In the genomic region with DNA sequence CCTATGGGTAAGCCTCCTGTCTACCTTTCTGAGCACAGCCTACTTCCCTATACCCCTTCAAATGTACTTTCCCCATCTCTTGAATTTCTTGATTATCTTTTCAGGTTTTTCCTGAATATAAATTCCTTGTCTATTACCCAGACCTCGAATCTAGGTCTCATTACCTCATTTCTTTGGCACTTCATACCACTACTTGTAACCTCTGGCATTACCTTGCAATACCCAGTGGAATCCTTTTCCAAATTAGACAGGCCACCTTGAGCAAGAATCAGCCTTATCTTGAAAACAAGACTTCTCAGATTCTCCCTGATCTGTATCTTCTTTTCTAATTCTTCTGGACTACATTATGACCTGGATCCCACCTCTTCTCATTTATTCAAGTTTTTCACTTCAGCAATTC, we compare ENCODE assay signal across 18 cellular contexts.
DNase-seq lines count a peak whose midpoint lies in the region; ATAC-seq and TF ChIP-seq lines count a peak whose summit lies in the region.
"Had no signal": no experiment of that assay in that cellular context is flagged by ENCODE, and none has a peak within 500 bp of the region (broad histone marks: within the 10 kb centered on the region; RNA-seq: fewer than 3 reads in every experiment).

No MANE protein-coding gene starts in this region.

- ATAC-seq in HCT116 (no peak), foreskin keratinocyte (no peak), HG03025 (IDR thresholded peaks at IDR 0.05; ENCODE audit: low FRiP score, unreplicated experiment) (no peak)

- H3K4ac ChIP-seq in mesendoderm (ENCODE audit: low read depth, low read length): no peak overlapping the region

- no TSS peak for BruUV-seq in HCT116 (replicated peaks; lab: Mats Ljungman, UMichigan)
- no TSS peak for BruUV-seq in mammary epithelial cell (replicated peaks; lab: Mats Ljungman, UMichigan)

- H4K8ac ChIP-seq in mesendoderm (ENCODE audit: low read depth, low read length): no peak overlapping the region

- TF ChIP-seq CTCF in HCT116 (IDR thresholded peaks at IDR 0.05 in 2 of 3, conservative IDR thresholded peaks at IDR 0.05 in 1 of 3; ENCODE audit: borderline replicate concordance in 1 of 3, insufficient read depth in 1 of 3, low read depth in 2 of 3, low read length in 2 of 3) (no peak), mammary epithelial cell (conservative IDR thresholded peaks at IDR 0.05 in 1 of 2, IDR thresholded peaks at IDR 0.05 in 1 of 2; ENCODE audit: extremely low read depth in 1 of 2, insufficient read depth in 1 of 2, low read depth in 1 of 2, low read length in 2 of 2) (no peak), foreskin keratinocyte (conservative IDR thresholded peaks at IDR 0.05) (no peak)

- no peak overlapping the region for H2BK5ac ChIP-seq in mesendoderm (ENCODE audit: low read length)

- no peak overlapping the region for H3K56ac ChIP-seq in mesendoderm (ENCODE audit: low read length)

- RAD21 ChIA-PET in HCT116 (lab: Charles Lee; ENCODE audit: low non-redundant PET in 1 of 2, low total read pairs in 2 of 2, uncharacterized antibody in 2 of 2, unreplicated experiment in 2 of 2): no interaction called here

- intact Hi-C loops in HCT116 (cut with micrococcal nuclease) (loop anchor here (5.0 kb wide), 1 partner anchor 162 kb away; no protein-coding TSS in a partner anchor), mammary epithelial cell (cut with micrococcal nuclease) (no loop called here)

- in situ Hi-C loops in mammary epithelial cell (cut with MboI; ENCODE audit: low sequenced_read_pairs in 2 of 2): loop anchor here (5.0 to 25.0 kb wide), 2 partner anchors 72 to 267 kb away; a partner anchor contains a TSS

- H3K79me2 ChIP-seq in HCT116 (ENCODE audit: insufficient read depth, low read length) (no peaks in the 10 kb centered on the region; the same call in 1 of the 2 replicates), mammary epithelial cell (ENCODE audit: insufficient read depth, low read length) (no peaks in the 10 kb centered on the region), mesendoderm (ENCODE audit: control insufficient read depth, insufficient read depth, low read length) (no peaks in the 10 kb centered on the region)

- H3K18ac ChIP-seq in mesendoderm (ENCODE audit: low read length): no peak overlapping the region

- H3K4me3 ChIP-seq in HCT116 (replicated peaks in 1 of 2; ENCODE audit: low read depth in 1 of 2, low read length in 2 of 2): no peak overlapping the region
- no peak overlapping the region for H3K4me3 ChIP-seq in mammary epithelial cell (replicated peaks in 1 of 3; ENCODE audit: insufficient read depth in 1 of 3, low read depth in 2 of 3, low read length in 3 of 3)
- no peak overlapping the region for H3K4me3 ChIP-seq in mesendoderm (ENCODE audit: low read length)
- H3K4me3 ChIP-seq: Peyer's patch, SJCRH30 had no signal

- H4K5ac ChIP-seq in mesendoderm (ENCODE audit: low read length): no peak overlapping the region

- POLR2A ChIA-PET in HCT116 (lab: Charles Lee): interaction anchor here (5.4 kb wide), 1 partner anchor 71 kb away, joined by 33 read pairs; no protein-coding TSS in a partner anchor

- H2BK120ac ChIP-seq in mesendoderm (ENCODE audit: low read depth, low read length): no peak overlapping the region

- WGBS in mammary epithelial cell (ENCODE audit: low coverage, missing lambda C conversion rate): 13% methylated on average over 1 of the region's 1 CpG
- WGBS in mesendoderm (ENCODE audit: extremely low coverage, insufficient coverage, low lambda C conversion rate): no CpG with 5 or more reads among the region's 1 CpG

- DNase-seq in HCT116 (ENCODE audit: low read depth, low spot score) (no peak), mammary epithelial cell (peak; percentile 29), foreskin keratinocyte (peak; percentile 42 to 78), mesendoderm (peak; percentile 19), NCI-H146 (lab: John Stamatoyannopoulos, UW) (no peak), NCI-H524 treated with DMSO at 0.1 percent for 48 hours (lab: John Stamatoyannopoulos, UW) (no peak)
- DNase-seq: DMS79, H7, HFFc6, KG1, NCI-H1105, NCI-H2029 treated with DMSO at 0.1 percent for 48 hours, NCI-H226, NCI-H510A treated with DMSO at 0.1 percent for 48 hours, NCI-H82, Peyer's patch, SJCRH30 had no signal

- H3K4me1 ChIP-seq in HCT116 (ENCODE audit: control insufficient read depth in 1 of 2, insufficient read depth in 2 of 2, low read length in 2 of 2): peaks cover 33 to 70% of the 10 kb centered on the region in 2 experiments
- H3K4me1 ChIP-seq in mammary epithelial cell (ENCODE audit: insufficient read depth, low read length): peaks cover 44% of the 10 kb centered on the region
- H3K4me1 ChIP-seq in foreskin keratinocyte: peaks cover 32% of the 10 kb centered on the region
- no peaks in the 10 kb centered on the region for H3K4me1 ChIP-seq in mesendoderm (ENCODE audit: control insufficient read depth, low read depth, low read length)
- H3K4me1 ChIP-seq: Peyer's patch, SJCRH30 had no signal

- H3K27ac ChIP-seq in HCT116 (ENCODE audit: low read depth, low read length) (peak overlapping the region; percentile 28; the same call in 1 of the 2 replicates), mammary epithelial cell (ENCODE audit: insufficient read depth, low read depth, low read length) (no peak overlapping the region), foreskin keratinocyte (peak overlapping the region; percentile 11), mesendoderm (ENCODE audit: low read depth, low read length) (no peak overlapping the region)
- H3K27ac ChIP-seq: Peyer's patch, SJCRH30 had no signal

- H3K79me1 ChIP-seq in mesendoderm (ENCODE audit: low read length): no peaks in the 10 kb centered on the region

- H4K20me1 ChIP-seq in HCT116 (ENCODE audit: insufficient read depth) (no peaks in the 10 kb centered on the region), mammary epithelial cell (ENCODE audit: insufficient read depth, low read length) (no peaks in the 10 kb centered on the region)

- no peaks in the 10 kb centered on the region; a peak in 1 of 4 replicates for H3K9me3 ChIP-seq in HCT116 (ENCODE audit: control insufficient read depth in 1 of 2, insufficient read depth in 1 of 2, low read depth in 1 of 2, low read length in 2 of 2)
- H3K9me3 ChIP-seq in mammary epithelial cell (replicated peaks; ENCODE audit: insufficient read depth, low read length): no peaks in the 10 kb centered on the region
- H3K9me3 ChIP-seq: Peyer's patch, SJCRH30 had no signal

- H3K4me2 ChIP-seq in HCT116 (ENCODE audit: low read length): peak overlapping the region; percentile 0
- no peak overlapping the region for H3K4me2 ChIP-seq in mammary epithelial cell (ENCODE audit: insufficient read depth, low read depth, low read length)
- no peak overlapping the region for H3K4me2 ChIP-seq in mesendoderm (ENCODE audit: low read length)

- CTCF ChIA-PET in HCT116 (lab: Charles Lee): no interaction called here
- CTCF ChIA-PET in mammary epithelial cell (lab: Charles Lee; ENCODE audit: low non-redundant PET): no interaction called here

- H3K36me3 ChIP-seq in HCT116 (ENCODE audit: control insufficient read depth in 1 of 2, insufficient read depth in 2 of 2, low read length in 2 of 2): peaks cover 0 to 12% of the 10 kb centered on the region in 2 experiments; a peak in 2 of 4 replicates
- no peaks in the 10 kb centered on the region for H3K36me3 ChIP-seq in mammary epithelial cell (ENCODE audit: insufficient read depth, low read length)
- no peaks in the 10 kb centered on the region for H3K36me3 ChIP-seq in mesendoderm (ENCODE audit: control insufficient read depth, insufficient read depth, low read length)
- H3K36me3 ChIP-seq: Peyer's patch, SJCRH30 had no signal

- no peaks in the 10 kb centered on the region for H3K9me2 ChIP-seq in HCT116 (ENCODE audit: insufficient read depth)

- peak overlapping the region; percentile 29 for H3K9ac ChIP-seq in HCT116 (ENCODE audit: low read length)
- H3K9ac ChIP-seq in mammary epithelial cell (ENCODE audit: insufficient read depth, low read length): no peak overlapping the region
- H3K9ac ChIP-seq in mesendoderm (ENCODE audit: low read length): no peak overlapping the region

- H3K23ac ChIP-seq in mesendoderm (ENCODE audit: low read length): no peak overlapping the region

- H3K27me3 ChIP-seq in HCT116 (ENCODE audit: insufficient read depth, low read length) (no peaks in the 10 kb centered on the region), mammary epithelial cell (ENCODE audit: insufficient read depth, low read length) (no peaks in the 10 kb centered on the region), foreskin keratinocyte (no peaks in the 10 kb centered on the region), mesendoderm (ENCODE audit: insufficient read depth, low read length, poor library complexity) (no peaks in the 10 kb centered on the region)
- H3K27me3 ChIP-seq: Peyer's patch, SJCRH30 had no signal

- H2BK15ac ChIP-seq in mesendoderm (replicated peaks; ENCODE audit: low read depth): no peak overlapping the region

- no peak overlapping the region for H2AK5ac ChIP-seq in mesendoderm (ENCODE audit: low read length)

- no peak for TF ChIP-seq RAD21 in HCT116 (IDR thresholded peaks at IDR 0.05; ENCODE audit: low read depth)

- dilution Hi-C loops in mammary epithelial cell (cut with HindIII; ENCODE audit: low sequenced_read_pairs): loop anchor here (5.0 kb wide), 1 partner anchor 82 kb away; no protein-coding TSS in a partner anchor

- no peak for TF ChIP-seq POLR2A in HCT116 (IDR thresholded peaks at IDR 0.05; ENCODE audit: borderline replicate concordance, extremely low read depth, insufficient read depth, insufficient read length)

- H2AFZ ChIP-seq in HCT116 (ENCODE audit: low read depth, low read length, poor library complexity, severe bottlenecking) (no peak overlapping the region), mammary epithelial cell (ENCODE audit: low read depth, low read length) (peak overlapping the region; percentile 19)

TF ChIP-seq in HCT116, 20 proteins besides CTCF, POLR2A, EP300 and RAD21 (continues in another document):
- TF ChIP-seq, protein P1, sequence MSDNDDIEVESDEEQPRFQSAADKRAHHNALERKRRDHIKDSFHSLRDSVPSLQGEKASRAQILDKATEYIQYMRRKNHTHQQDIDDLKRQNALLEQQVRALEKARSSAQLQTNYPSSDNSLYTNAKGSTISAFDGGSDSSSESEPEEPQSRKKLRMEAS (IDR thresholded peaks at IDR 0.05): no peak
- TF ChIP-seq EZH2phosphoT487 (IDR thresholded peaks at IDR 0.05; ENCODE audit: borderline replicate concordance): no peak
- 0 out of 2 replicates have a peak, but pooled peaks have one; percentile 18 for TF ChIP-seq POLR2AphosphoS5 (IDR thresholded peaks at IDR 0.05; ENCODE audit: low read depth, low read length)
- TF ChIP-seq, protein P2, sequence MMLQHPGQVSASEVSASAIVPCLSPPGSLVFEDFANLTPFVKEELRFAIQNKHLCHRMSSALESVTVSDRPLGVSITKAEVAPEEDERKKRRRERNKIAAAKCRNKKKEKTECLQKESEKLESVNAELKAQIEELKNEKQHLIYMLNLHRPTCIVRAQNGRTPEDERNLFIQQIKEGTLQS (IDR thresholded peaks at IDR 0.05): 0 out of 2 replicates have a peak, but pooled peaks have one; percentile 12
- TF ChIP-seq SRF (IDR thresholded peaks at IDR 0.05; ENCODE audit: low read depth): peak; percentile 15; the same call in 1 of the 2 replicates
- TF ChIP-seq EZH2 (IDR thresholded peaks at IDR 0.05): no peak
- peak; percentile 44; the same call in 1 of the 2 replicates for TF ChIP-seq SP1 (IDR thresholded peaks at IDR 0.05; ENCODE audit: low read depth)
- TF ChIP-seq ZNF274 (IDR thresholded peaks at IDR 0.05; ENCODE audit: low read depth, low read length): no peak

Comparison
In these comparisons a context has a peak if more than half of its experiments do, and no peak if none do; other contexts are left out.
1. DNase-seq: peak in mammary epithelial cell (single experiment), foreskin keratinocyte (2 of 2) and mesendoderm (single experiment); none in HCT116 (single experiment), NCI-H146 (single experiment) and NCI-H524 treated with DMSO at 0.1 percent for 48 hours (single experiment).
2. H3K27ac ChIP-seq: peak in HCT116 (single experiment) and foreskin keratinocyte (single experiment); none in mammary epithelial cell (single experiment) and mesendoderm (single experiment).